In genomic region chr6:167565388-167565787, GRCh38 we compare ENCODE assay signal across 27 cellular contexts.
"Had no signal": no experiment of that assay in that cellular context is flagged by ENCODE, and none has a peak within 500 bp of the region (broad histone marks: within the 10 kb centered on the region; RNA-seq: fewer than 3 reads in every experiment).

No MANE protein-coding gene starts in this region.

- H3K27ac ChIP-seq: ascending aorta, dorsolateral prefrontal cortex, ovary, suprapubic skin had no signal

- H3K4me3 Mint-ChIP-seq: activated naive CD4-positive, alpha-beta T cell treated with anti-CD3 and anti-CD28 coated beads, Interleukin-2, amount 10 ng/mL, durations not matched to agents 7 days and 5 days; activated naive CD8-positive, alpha-beta T cell treated with anti-CD3 and anti-CD28 coated beads, Interleukin-2, amount 10 ng/mL, durations not matched to agents 7 days and 5 days; activated T-cell treated with anti-CD3 and anti-CD28 coated beads, Interleukin-2, amount 50 U/mL, for 24 hours; brain; naive thymus-derived CD8-positive, alpha-beta T cell; T-cell had no signal

- H3K4me1 Mint-ChIP-seq: activated naive CD4-positive, alpha-beta T cell treated with anti-CD3 and anti-CD28 coated beads, Interleukin-2, amount 10 ng/mL, durations not matched to agents 7 days and 5 days; activated naive CD8-positive, alpha-beta T cell treated with anti-CD3 and anti-CD28 coated beads, Interleukin-2, amount 10 ng/mL, durations not matched to agents 7 days and 5 days; naive thymus-derived CD8-positive, alpha-beta T cell; T-cell had no signal

- H3K27me3 Mint-ChIP-seq: activated naive CD8-positive, alpha-beta T cell treated with anti-CD3 and anti-CD28 coated beads, Interleukin-2, amount 10 ng/mL, durations not matched to agents 7 days and 5 days had no signal

- H3K9me3 Mint-ChIP-seq: activated T-cell treated with anti-CD3 and anti-CD28 coated beads, Interleukin-2, amount 50 U/mL, for 24 hours; T-cell had no signal

- H3K27ac Mint-ChIP-seq: activated naive CD4-positive, alpha-beta T cell treated with anti-CD3 and anti-CD28 coated beads, Interleukin-2, amount 10 ng/mL, durations not matched to agents 7 days and 5 days; activated naive CD8-positive, alpha-beta T cell treated with anti-CD3 and anti-CD28 coated beads, Interleukin-2, amount 10 ng/mL, durations not matched to agents 7 days and 5 days; activated T-cell treated with anti-CD3 and anti-CD28 coated beads, Interleukin-2, amount 50 U/mL, for 24 hours; progenitor cell of endocrine pancreas; T-cell had no signal

- H3K4me3 ChIP-seq: ascending aorta, cardiac muscle cell, dorsolateral prefrontal cortex, gastroesophageal sphincter, ovary, smooth muscle cell, suprapubic skin had no signal

- H3K4me1 ChIP-seq: ascending aorta had no signal

- DNase-seq: activated CD4-positive, alpha-beta T cell treated with anti-CD3 and anti-CD28 coated beads for 4 hours; activated CD4-positive, alpha-beta T cell treated with anti-CD3 and anti-CD28 coated beads, Interleukin-2, amount 50 U/mL, for 48 hours; activated CD4-positive, CD25-positive, alpha-beta regulatory T cell; activated CD8-positive, alpha-beta memory T cell treated with anti-CD3 and anti-CD28 coated beads, Interleukin-2, amount 50 U/mL, for 48 hours; activated gamma-delta T cell; activated naive CD4-positive, alpha-beta T cell treated with anti-CD3 and anti-CD28 coated beads, Interleukin-2, amount 10 ng/mL, durations not matched to agents 7 days and 5 days; activated naive CD8-positive, alpha-beta T cell treated with anti-CD3 and anti-CD28 coated beads, Interleukin-2, amount 10 ng/mL, durations not matched to agents 7 days and 5 days; activated T-cell treated with anti-CD3 and anti-CD28 coated beads, Interleukin-2, amount 50 U/mL, for 24 hours; cerebellar nuclear complex; effector memory CD4-positive, alpha-beta T cell; hippocampal formation; mesenchymal stem cell; naive thymus-derived CD8-positive, alpha-beta T cell; ovary; stimulated activated CD4-positive, alpha-beta T cell treated with anti-CD3 and anti-CD28 coated beads, Interleukin-15, amount 100 ng/mL, for 24 hours; stimulated activated naive CD4-positive, alpha-beta T cell had no signal

- H3K4me2 ChIP-seq: smooth muscle cell had no signal

- FAIRE-seq: keratinocyte had no signal

- H3K36me3 Mint-ChIP-seq: activated naive CD8-positive, alpha-beta T cell treated with anti-CD3 and anti-CD28 coated beads, Interleukin-2, amount 10 ng/mL, durations not matched to agents 7 days and 5 days; brain; naive thymus-derived CD8-positive, alpha-beta T cell; T-cell had no signal

- H3K27me3 ChIP-seq: ascending aorta, cardiac muscle cell, gastroesophageal sphincter, ovary, tibial nerve had no signal

- H3K36me3 ChIP-seq: ascending aorta, cardiac muscle cell, gastroesophageal sphincter, ovary, suprapubic skin, tibial nerve had no signal

- ATAC-seq: naive thymus-derived CD8-positive, alpha-beta T cell; T-cell had no signal

- H3K9me3 ChIP-seq: ascending aorta, gastroesophageal sphincter, ovary, suprapubic skin, tibial nerve had no signal
